32 cellular contexts compared by ENCODE assay signal in the genomic region with DNA sequence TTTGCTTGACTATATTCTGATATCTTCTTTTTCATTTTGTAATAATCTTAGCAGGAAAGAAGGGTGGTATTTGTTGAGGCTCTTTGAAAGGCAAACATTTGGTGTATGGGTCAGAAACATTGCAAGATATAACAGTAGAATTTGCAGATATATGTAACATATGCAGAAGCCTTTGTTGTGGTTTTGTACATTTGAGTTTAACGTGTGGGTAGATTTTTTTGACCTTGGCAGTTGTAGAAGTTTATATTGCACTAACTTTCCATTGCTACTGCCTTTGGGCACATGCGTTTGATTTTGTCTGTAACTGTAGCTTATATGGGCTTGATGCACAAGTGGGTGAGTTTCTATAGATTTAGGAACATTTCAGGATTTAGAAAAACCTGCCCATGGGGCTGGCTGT.
"Had no signal": no experiment of that assay in that cellular context is flagged by ENCODE, and none has a peak within 500 bp of the region (broad histone marks: within the 10 kb centered on the region; RNA-seq: fewer than 3 reads in every experiment).

No MANE protein-coding gene starts in this region.

- H3K4me3 Mint-ChIP-seq: activated B cell treated with CpG ODN at 0.5 μM for 24 hours; activated CD4-positive, alpha-beta memory T cell treated with anti-CD3 and anti-CD28 coated beads for 36 hours; activated CD4-positive, alpha-beta T cell treated with anti-CD3 and anti-CD28 coated beads for 36 hours; activated CD4-positive, alpha-beta T cell treated with anti-CD3 and anti-CD28 coated beads, Interleukin-2, amount 10 ng/mL, durations not matched to agents 24 days and 14 days; activated naive CD4-positive, alpha-beta T cell treated with anti-CD3 and anti-CD28 coated beads for 36 hours; activated naive CD4-positive, alpha-beta T cell treated with anti-CD3 and anti-CD28 coated beads, Interleukin-2, amount 50 U/mL, for 24 hours; activated naive CD8-positive, alpha-beta T cell treated with anti-CD3 and anti-CD28 coated beads for 36 hours; activated naive CD8-positive, alpha-beta T cell treated with anti-CD3 and anti-CD28 coated beads, Interleukin-2, amount 50 U/mL, for 24 hours; activated T-helper 1 cell treated with anti-CD3 and anti-CD28 coated beads, Interleukin-12 subunit alpha, Interleukin-12 subunit beta, Interleukin-2, Interleukin-4 antibody, amounts not matched to agents 30 ng/mL and 10 ng/mL and 1 ng/mL, durations not matched to agents 14 hours and 24 hours and 36 hours; T-helper 17 cell; T-helper 2 cell treated with Interferon-gamma antibody and Interleukin-4, amounts not matched to agents 5 μg/mL and 100 μg/mL, for 36 hours had no signal

- H3K36me3 ChIP-seq: adrenal gland, esophagus squamous epithelium, gastroesophageal sphincter, heart right ventricle, WERI-Rb-1 had no signal

- DNase-seq: activated B cell treated with CpG ODN at 0.5 μM for 24 hours; activated CD4-positive, alpha-beta memory T cell treated with anti-CD3 and anti-CD28 coated beads for 36 hours; activated CD4-positive, alpha-beta T cell treated with anti-CD3 and anti-CD28 coated beads for 36 hours; activated CD4-positive, alpha-beta T cell treated with anti-CD3 and anti-CD28 coated beads, Interleukin-2, amount 10 ng/mL, durations not matched to agents 24 days and 14 days; activated CD8-positive, alpha-beta memory T cell treated with anti-CD3 and anti-CD28 coated beads for 24 hours; activated CD8-positive, alpha-beta memory T cell treated with anti-CD3 and anti-CD28 coated beads, Interleukin-2, amount 50 U/mL, for 4 hours; activated effector memory CD4-positive, alpha-beta T cell treated with anti-CD3 and anti-CD28 coated beads, Interleukin-2, amount 50 U/mL, for 16 hours; activated naive CD4-positive, alpha-beta T cell treated with anti-CD3 and anti-CD28 coated beads for 36 hours; activated naive CD8-positive, alpha-beta T cell treated with anti-CD3 and anti-CD28 coated beads for 36 hours; activated naive CD8-positive, alpha-beta T cell treated with anti-CD3 and anti-CD28 coated beads, Interleukin-2, amount 50 U/mL, for 24 hours; activated T-cell treated with anti-CD3 and anti-CD28 coated beads, Interleukin-2, amount 50 U/mL, for 1 hour; activated T-cell treated with anti-CD3 and anti-CD28 coated beads, Interleukin-2, amount 50 U/mL, for 48 hours; adrenal gland; amygdala; aorta; body of pancreas; caudate nucleus; effector CD8-positive, alpha-beta T cell; esophagus squamous epithelium; foreskin melanocyte; heart right ventricle; T-helper 1 cell; T-helper 17 cell; T1000; WERI-Rb-1 had no signal

- H3K4me3 ChIP-seq: adrenal gland, body of pancreas, esophagus squamous epithelium, gastroesophageal sphincter, heart right ventricle had no signal

- H3K36me3 Mint-ChIP-seq: activated CD4-positive, alpha-beta memory T cell treated with anti-CD3 and anti-CD28 coated beads for 36 hours; activated naive CD4-positive, alpha-beta T cell treated with anti-CD3 and anti-CD28 coated beads, Interleukin-2, amount 50 U/mL, for 24 hours; activated naive CD8-positive, alpha-beta T cell treated with anti-CD3 and anti-CD28 coated beads for 36 hours had no signal

- H3K27ac ChIP-seq: adrenal gland, body of pancreas, epithelial cell of prostate, esophagus squamous epithelium, gastroesophageal sphincter, heart right ventricle, WERI-Rb-1 had no signal

- H3K4me1 Mint-ChIP-seq: activated B cell treated with CpG ODN at 0.5 μM for 24 hours; activated CD4-positive, alpha-beta T cell treated with anti-CD3 and anti-CD28 coated beads for 36 hours; activated CD4-positive, alpha-beta T cell treated with anti-CD3 and anti-CD28 coated beads, Interleukin-2, amount 10 ng/mL, durations not matched to agents 24 days and 14 days; activated naive CD4-positive, alpha-beta T cell treated with anti-CD3 and anti-CD28 coated beads, Interleukin-2, amount 50 U/mL, for 24 hours; activated naive CD8-positive, alpha-beta T cell treated with anti-CD3 and anti-CD28 coated beads for 36 hours; activated naive CD8-positive, alpha-beta T cell treated with anti-CD3 and anti-CD28 coated beads, Interleukin-2, amount 50 U/mL, for 24 hours; T-helper 17 cell had no signal

- H3K27me3 ChIP-seq: adrenal gland, body of pancreas, esophagus squamous epithelium, gastroesophageal sphincter, heart right ventricle had no signal

- H3K27ac Mint-ChIP-seq: activated B cell treated with CpG ODN at 0.5 μM for 24 hours; activated CD4-positive, alpha-beta memory T cell treated with anti-CD3 and anti-CD28 coated beads for 36 hours; activated CD4-positive, alpha-beta T cell treated with anti-CD3 and anti-CD28 coated beads for 36 hours; activated CD4-positive, alpha-beta T cell treated with anti-CD3 and anti-CD28 coated beads, Interleukin-2, amount 10 ng/mL, durations not matched to agents 24 days and 14 days; activated naive CD4-positive, alpha-beta T cell treated with anti-CD3 and anti-CD28 coated beads for 36 hours; activated naive CD4-positive, alpha-beta T cell treated with anti-CD3 and anti-CD28 coated beads, Interleukin-2, amount 50 U/mL, for 24 hours; activated naive CD8-positive, alpha-beta T cell treated with anti-CD3 and anti-CD28 coated beads for 36 hours; activated naive CD8-positive, alpha-beta T cell treated with anti-CD3 and anti-CD28 coated beads, Interleukin-2, amount 50 U/mL, for 24 hours; activated T-helper 1 cell treated with anti-CD3 and anti-CD28 coated beads, Interleukin-12 subunit alpha, Interleukin-12 subunit beta, Interleukin-2, Interleukin-4 antibody, amounts not matched to agents 30 ng/mL and 10 ng/mL and 1 ng/mL, durations not matched to agents 14 hours and 24 hours and 36 hours; activated T-helper 2 cell treated with anti-CD3 and anti-CD28 coated beads, Interferon-gamma antibody, Interleukin-2, Interleukin-4, amounts not matched to agents 10 μg/mL and 5 μg/mL and 100 μg/mL, durations not matched to agents 14 hours and 24 hours and 36 hours; T-helper 17 cell; T-helper 2 cell treated with Interferon-gamma antibody and Interleukin-4, amounts not matched to agents 5 μg/mL and 100 μg/mL, for 36 hours had no signal

- H3K4me1 ChIP-seq: adrenal gland, body of pancreas, esophagus squamous epithelium, gastroesophageal sphincter, heart right ventricle had no signal

- H3K27me3 Mint-ChIP-seq: activated B cell treated with CpG ODN at 0.5 μM for 24 hours; activated CD4-positive, alpha-beta memory T cell treated with anti-CD3 and anti-CD28 coated beads for 36 hours; activated CD4-positive, alpha-beta T cell treated with anti-CD3 and anti-CD28 coated beads for 36 hours; activated CD4-positive, alpha-beta T cell treated with anti-CD3 and anti-CD28 coated beads, Interleukin-2, amount 10 ng/mL, durations not matched to agents 24 days and 14 days; activated naive CD8-positive, alpha-beta T cell treated with anti-CD3 and anti-CD28 coated beads, Interleukin-2, amount 50 U/mL, for 24 hours; T-helper 17 cell had no signal

- ATAC-seq: activated CD4-positive, alpha-beta T cell treated with anti-CD3 and anti-CD28 coated beads for 36 hours; activated CD4-positive, CD25-positive, alpha-beta regulatory T cell treated with anti-CD3 and anti-CD28 coated beads, Interleukin-2, amount 50 U/mL, for 24 hours; activated naive CD8-positive, alpha-beta T cell treated with anti-CD3 and anti-CD28 coated beads, Interleukin-2, amount 50 U/mL, for 24 hours; body of pancreas; gastroesophageal sphincter; heart right ventricle; T-helper 17 cell had no signal
